ENCODE assay signal across 18 cellular contexts in the genomic region with DNA sequence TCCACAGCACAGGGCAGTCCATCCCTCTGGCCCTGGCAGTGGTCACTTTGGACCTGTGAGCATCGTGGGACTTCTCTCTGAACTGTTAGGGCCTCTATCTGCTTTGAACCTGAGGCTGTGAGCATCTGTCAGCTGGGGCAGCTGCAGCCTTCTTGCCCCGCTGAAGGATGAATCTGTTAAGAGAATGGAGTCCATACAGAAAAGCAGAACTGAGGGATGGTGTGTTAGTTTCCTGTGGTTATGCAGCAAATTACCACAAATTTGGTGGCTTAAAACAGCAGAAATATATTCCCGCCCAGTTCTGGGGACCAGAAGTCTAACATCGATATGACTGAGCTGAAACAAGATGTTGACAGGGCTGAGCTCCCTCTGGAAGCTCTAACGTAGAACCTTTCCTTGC. TPM values are rescaled to one million over a fixed set of nuclear protein-coding genes. Genes with fewer than 3 reads are reported as not detected.
DNase-seq lines count a peak whose midpoint lies in the region; ATAC-seq, FAIRE-seq and TF ChIP-seq lines count a peak whose summit lies in the region.
"Had no signal": no experiment of that assay in that cellular context is flagged by ENCODE, and none has a peak within 500 bp of the region (broad histone marks: within the 10 kb centered on the region; RNA-seq: fewer than 3 reads in every experiment).

No MANE protein-coding gene starts in this region.

- intact Hi-C loops in lower lobe of right lung (cut with DNase I): no loop called here

- no peak overlapping the region for H2AFZ ChIP-seq in Karpas-422 (ENCODE audit: low read length)
- H2AFZ ChIP-seq: parathyroid adenoma had no signal

- H3K4me1 ChIP-seq in BLaER1 treated with 17β-estradiol and CSF1 and Interleukin-3, amounts not matched to agents 10 nM and 100 nM: peaks cover 31 to 62% (median 54%) of the 10 kb centered on the region in 10 experiments
- H3K4me1 ChIP-seq in Karpas-422 (ENCODE audit: low read length) (peaks cover 17% of the 10 kb centered on the region), lower lobe of right lung (peaks cover 10% of the 10 kb centered on the region)
- H3K4me1 ChIP-seq: parathyroid adenoma had no signal

- no peak for TF ChIP-seq CTCF in lower lobe of right lung (IDR thresholded peaks at IDR 0.05)

- peaks cover 13% of the 10 kb centered on the region for H3K79me2 ChIP-seq in Karpas-422 (ENCODE audit: low read length)
- H3K79me2 ChIP-seq: parathyroid adenoma had no signal

- no peak for FAIRE-seq in frontal cortex (lab: Jason Lieb, UNC)
- FAIRE-seq: astrocyte had no signal

- no peaks in the 10 kb centered on the region for H3K27me3 ChIP-seq in BLaER1 treated with 17β-estradiol and CSF1 and Interleukin-3, amounts not matched to agents 10 nM and 100 nM
- H3K27me3 ChIP-seq in Karpas-422 (ENCODE audit: low read length): no peaks in the 10 kb centered on the region
- H3K27me3 ChIP-seq in lower lobe of right lung (ENCODE audit: low read depth): peaks cover 7% of the 10 kb centered on the region
- H3K27me3 ChIP-seq: suprapubic skin had no signal

- H3K36me3 ChIP-seq in BLaER1 treated with 17β-estradiol and CSF1 and Interleukin-3, amounts not matched to agents 10 nM and 100 nM: peaks cover 11 to 25% (median 22%) of the 10 kb centered on the region in 11 experiments; a peak in 18 of 22 replicates
- no peaks in the 10 kb centered on the region for H3K36me3 ChIP-seq in Karpas-422 (ENCODE audit: insufficient read depth, low read length)
- no peaks in the 10 kb centered on the region for H3K36me3 ChIP-seq in lower lobe of right lung

- peak overlapping the region in 8 of 11 experiments; percentile 0 to 48 (median 22); a peak in 10 of 22 replicates for H3K9ac ChIP-seq in BLaER1 treated with 17β-estradiol and CSF1 and Interleukin-3, amounts not matched to agents 10 nM and 100 nM
- 0 out of 2 replicates have a peak overlapping the region, but pooled peaks have one; percentile 4 for H3K9ac ChIP-seq in Karpas-422 (ENCODE audit: low read length)
- H3K9ac ChIP-seq: parathyroid adenoma had no signal

- no peaks in the 10 kb centered on the region for H4K20me1 ChIP-seq in BLaER1 treated with 17β-estradiol and CSF1 and Interleukin-3, amounts not matched to agents 10 nM and 100 nM
- H4K20me1 ChIP-seq in Karpas-422 (ENCODE audit: insufficient read depth, low read depth, low read length): no peaks in the 10 kb centered on the region

- H3K4me3 ChIP-seq in BLaER1 treated with 17β-estradiol and CSF1 and Interleukin-3, amounts not matched to agents 10 nM and 100 nM: no peak overlapping the region
- H3K4me3 ChIP-seq in Karpas-422 (ENCODE audit: low read length) (no peak overlapping the region), lower lobe of right lung (peak overlapping the region; percentile 1)
- H3K4me3 ChIP-seq: suprapubic skin had no signal

- H3K9me3 ChIP-seq in BLaER1 treated with 17β-estradiol and CSF1 and Interleukin-3, amounts not matched to agents 10 nM and 100 nM (replicated peaks in 1 of 11): no peaks in the 10 kb centered on the region; a peak in 1 of 22 replicates
- no peaks in the 10 kb centered on the region for H3K9me3 ChIP-seq in Karpas-422 (ENCODE audit: low read length)
- H3K9me3 ChIP-seq in lower lobe of right lung: no peaks in the 10 kb centered on the region
- H3K9me3 ChIP-seq: suprapubic skin had no signal

- no peaks in the 10 kb centered on the region for H3K9me2 ChIP-seq in Karpas-422 (replicated peaks; ENCODE audit: insufficient read depth, low read length)

- peak overlapping the region in 7 of 11 experiments; percentile 8 to 92 (median 52); a peak in 13 of 22 replicates for H3K27ac ChIP-seq in BLaER1 treated with 17β-estradiol and CSF1 and Interleukin-3, amounts not matched to agents 10 nM and 100 nM
- H3K27ac ChIP-seq in Karpas-422 (ENCODE audit: low read length): no peak overlapping the region
- H3K27ac ChIP-seq in lower lobe of right lung: no peak overlapping the region
- H3K27ac ChIP-seq: parathyroid adenoma, suprapubic skin had no signal

- DNase-seq in Karpas-422 (no peak), SKM-1 (lab: John Stamatoyannopoulos, UW; ENCODE audit: unreplicated experiment) (peak; percentile 47), lower lobe of right lung (no peak), frontal cortex (ENCODE audit: low spot score in 2 of 2) (no peak), SW 1271 (lab: John Stamatoyannopoulos, UW) (no peak), NCI-H146 treated with DMSO at 0.1 percent for 48 hours (lab: John Stamatoyannopoulos, UW; ENCODE audit: unreplicated experiment) (no peak)
- DNase-seq: activated CD4-positive, CD25-positive, alpha-beta regulatory T cell treated with anti-CD3 and anti-CD28 coated beads, Interleukin-2, amount 50 U/mL, for 72 hours; activated CD8-positive, alpha-beta memory T cell treated with anti-CD3 and anti-CD28 coated beads, Interleukin-2, amount 50 U/mL, for 48 hours; NCI-H1417; NCI-H2171 treated with DMSO at 0.1 percent for 48 hours; NCI-H774; T-cell had no signal

- peak overlapping the region; percentile 84 to 95 (median 87) for H3K4me2 ChIP-seq in BLaER1 treated with 17β-estradiol and CSF1 and Interleukin-3, amounts not matched to agents 10 nM and 100 nM
- H3K4me2 ChIP-seq in Karpas-422 (ENCODE audit: low read depth, low read length, poor library complexity, severe bottlenecking): no peak overlapping the region

- no peak for ATAC-seq in lower lobe of right lung
- ATAC-seq in HG02610 (IDR thresholded peaks at IDR 0.05; ENCODE audit: unreplicated experiment): no peak
- ATAC-seq: T-cell had no signal

RNA-seq across cellular contexts. Expression of a gene that starts 1.6 kb away (rescaled TPM):
- 1.1 and 3.0 TPM in 2 replicates for total RNA-seq in Karpas-422 (2014; rRNA removed; shearing (Covaris generic); ENCODE audit: low replicate concordance)
- total RNA-seq in lower lobe of right lung: 2.5 TPM
- 6.1 TPM for total RNA-seq in frontal cortex

RNA-seq across cellular contexts. Expression of a gene that starts 10.8 kb away (rescaled TPM):
- total RNA-seq in Karpas-422 (2014; rRNA removed; shearing (Covaris generic); ENCODE audit: low replicate concordance): 52.9 and 85.4 TPM in 2 replicates
- total RNA-seq in lower lobe of right lung (14.0 TPM), frontal cortex (0.41 TPM)

RNA-seq across cellular contexts. Expression of a gene that starts 16.7 kb away (rescaled TPM):
- 0.75 and 2.4 TPM in 2 replicates for total RNA-seq in Karpas-422 (2014; rRNA removed; shearing (Covaris generic); ENCODE audit: low replicate concordance)
- total RNA-seq in lower lobe of right lung (1.2 TPM), frontal cortex (2.4 TPM)

RNA-seq across cellular contexts. Expression of a gene that starts 22.9 kb away (rescaled TPM):
- 6,081 and 7,190 TPM in 2 replicates for total RNA-seq in Karpas-422 (2014; rRNA removed; shearing (Covaris generic); ENCODE audit: low replicate concordance)
- total RNA-seq in lower lobe of right lung (770 TPM), frontal cortex (2,200 TPM)

RNA-seq across cellular contexts. Expression of a gene that starts 31.3 kb away (rescaled TPM):
- total RNA-seq in Karpas-422 (2014; rRNA removed; shearing (Covaris generic); ENCODE audit: low replicate concordance): 0.90 and 0.97 TPM in 2 replicates
- total RNA-seq in lower lobe of right lung (not detected), frontal cortex (not detected)
- total RNA-seq: mucosa of gallbladder had no signal

Comparison
In these comparisons a context has a peak if more than half of its experiments do, and no peak if none do; other contexts are left out.
1. H3K27ac ChIP-seq: peak in BLaER1 treated with 17β-estradiol and CSF1 and Interleukin-3, amounts not matched to agents 10 nM and 100 nM (7 of 11); none in Karpas-422 (single experiment) and lower lobe of right lung (single experiment).
2. RNA of a gene that starts 10.8 kb away (total RNA-seq): 52.9 to 85.4 TPM in Karpas-422 and 14.0 TPM in lower lobe of right lung (single experiment); 0.41 TPM in frontal cortex (single experiment); every median in the first group is over 10 times any median in the second.